ENCODE assay signal across 21 cellular contexts in genomic region chr10:119161680-119162079, GRCh38. TPM values are rescaled to one million over a fixed set of nuclear protein-coding genes. Genes with fewer than 3 reads are reported as not detected.
DNase-seq lines count a peak whose midpoint lies in the region; ATAC-seq, FAIRE-seq and TF ChIP-seq lines count a peak whose summit lies in the region.
"Had no signal": no experiment of that assay in that cellular context is flagged by ENCODE, and none has a peak within 500 bp of the region (broad histone marks: within the 10 kb centered on the region; RNA-seq: fewer than 3 reads in every experiment).

No MANE protein-coding gene starts in this region.

- no peaks in the 10 kb centered on the region for H3K9me3 ChIP-seq in CD8-positive, alpha-beta memory T cell (ENCODE audit: low read length)
- H3K9me3 ChIP-seq in parathyroid adenoma (ENCODE audit: control insufficient read depth, low read length) (no peaks in the 10 kb centered on the region), kidney (ENCODE audit: control insufficient read depth in 1 of 2, low read length in 2 of 2) (no peaks in the 10 kb centered on the region), tibial nerve (no peaks in the 10 kb centered on the region)
- H3K9me3 ChIP-seq: body of pancreas, ovary had no signal

- peaks cover 21 to 39% (median 23%) of the 10 kb centered on the region in 3 donors for H3K4me1 Mint-ChIP-seq in CD8-positive, alpha-beta memory T cell

- TF ChIP-seq CTCF in fibroblast of mammary gland (conservative IDR thresholded peaks at IDR 0.05; ENCODE audit: control insufficient read depth, insufficient read depth, low read depth, low read length) (peak; percentile 3), parathyroid adenoma (IDR thresholded peaks at IDR 0.05) (no peak), kidney (IDR thresholded peaks at IDR 0.05; ENCODE audit: borderline replicate concordance, extremely low read depth, insufficient read depth) (no peak), tibial nerve (IDR thresholded peaks at IDR 0.05) (no peak)

- H3K4me1 ChIP-seq in CD8-positive, alpha-beta memory T cell (ENCODE audit: insufficient read depth, low read length) = peaks cover 16% of the 10 kb centered on the region
- peaks cover 5% of the 10 kb centered on the region for H3K4me1 ChIP-seq in parathyroid adenoma
- peaks cover 6 to 15% of the 10 kb centered on the region in 2 donors for H3K4me1 ChIP-seq in kidney (ENCODE audit: control insufficient read depth in 1 of 2, insufficient read depth in 1 of 2, low read depth in 1 of 2, low read length in 2 of 2)
- H3K4me1 ChIP-seq in tibial nerve = peaks cover 0 to 24% (median 9%) of the 10 kb centered on the region in 4 donors

- no peak for DNase-seq in CD8-positive, alpha-beta memory T cell
- peak; percentile 11 for DNase-seq in RPMI7951 (ENCODE audit: low read depth)
- DNase-seq in fibroblast of mammary gland (ENCODE audit: low read depth) = peak; percentile 65
- DNase-seq in SIG-M5 treated with dmso at 0.1 percent for 504 hours (lab: John Stamatoyannopoulos, UW; ENCODE audit: unreplicated experiment) = no peak
- no peak for DNase-seq in kidney
- DNase-seq in tibial nerve (ENCODE audit: low spot score in 2 of 2) = no peak
- DNase-seq: activated CD4-positive, alpha-beta T cell treated with anti-CD3 and anti-CD28 coated beads for 1 hour; body of pancreas; effector memory CD8-positive, alpha-beta T cell; GDM1; NCI-H1694 treated with DMSO at 0.1 percent for 48 hours; stimulated activated CD4-positive, alpha-beta T cell treated with anti-CD3 and anti-CD28 coated beads, Interleukin-2, amount 100 ng/mL, for 48 hours had no signal

- H3K9me3 Mint-ChIP-seq in CD8-positive, alpha-beta memory T cell = no peaks in the 10 kb centered on the region
- H3K9me3 Mint-ChIP-seq: activated T-helper 1 cell treated with anti-CD3 and anti-CD28 coated beads, Interleukin-12 subunit alpha, Interleukin-12 subunit beta, Interleukin-2, Interleukin-4 antibody, amounts not matched to agents 30 ng/mL and 10 ng/mL and 1 ng/mL, durations not matched to agents 14 hours and 24 hours and 36 hours; effector memory CD8-positive, alpha-beta T cell; stimulated activated memory B cell treated with anti-CD40 and anti-IgM and Interleukin-4, amounts not matched to agents 10 μg/mL and 1 μg/mL and 100 μg/mL, for 72 hours had no signal

- H3K27me3 ChIP-seq in CD8-positive, alpha-beta memory T cell (ENCODE audit: insufficient read depth, low read length, poor library complexity, severe bottlenecking) = no peaks in the 10 kb centered on the region
- H3K27me3 ChIP-seq in parathyroid adenoma (ENCODE audit: control insufficient read depth, insufficient read depth, low read length) = no peaks in the 10 kb centered on the region
- no peaks in the 10 kb centered on the region for H3K27me3 ChIP-seq in tibial nerve
- H3K27me3 ChIP-seq: body of pancreas, ovary had no signal

- peaks cover 0 to 47% (median 4%) of the 10 kb centered on the region in 3 donors for H3K36me3 Mint-ChIP-seq in CD8-positive, alpha-beta memory T cell

- peaks cover 0 to 1% of the 10 kb centered on the region in 2 donors for H3K27me3 Mint-ChIP-seq in CD8-positive, alpha-beta memory T cell
- H3K27me3 Mint-ChIP-seq: effector memory CD8-positive, alpha-beta T cell; stimulated activated memory B cell treated with anti-CD40 and anti-IgM and Interleukin-4, amounts not matched to agents 10 μg/mL and 1 μg/mL and 100 μg/mL, for 72 hours had no signal

- no peak overlapping the region for H2AFZ ChIP-seq in parathyroid adenoma

- no peak overlapping the region for H3K4me3 ChIP-seq in CD8-positive, alpha-beta memory T cell (ENCODE audit: low read length)
- H3K4me3 ChIP-seq in fibroblast of mammary gland (ENCODE audit: control insufficient read depth, low read depth, low read length) (no peak overlapping the region), parathyroid adenoma (ENCODE audit: low read depth, low read length) (no peak overlapping the region), kidney (ENCODE audit: low read length in 2 of 2) (peak overlapping the region in 1 of 2 donors; percentile 22), tibial nerve (no peak overlapping the region)
- H3K4me3 ChIP-seq: body of pancreas, lung, ovary, SK-N-MC had no signal

- no peak for TF ChIP-seq POLR2A in tibial nerve (IDR thresholded peaks at IDR 0.05)

- no peak for ATAC-seq in HG03469 (IDR thresholded peaks at IDR 0.05; ENCODE audit: unreplicated experiment)
- ATAC-seq: body of pancreas; effector memory CD8-positive, alpha-beta T cell; HepG2; stimulated activated memory B cell treated with anti-CD40 and anti-IgM and Interleukin-4, amounts not matched to agents 10 μg/mL and 1 μg/mL and 100 μg/mL, for 72 hours had no signal

- 59 to 65% methylated on average over 6 of the region's 6 CpGs for WGBS in tibial nerve, 2 donors

- intact Hi-C loops in kidney (cut with DNase I) = no loop called here

- H3K27ac ChIP-seq in CD8-positive, alpha-beta memory T cell (ENCODE audit: low read depth, low read length) = peak overlapping the region; percentile 35
- no peak overlapping the region for H3K27ac ChIP-seq in parathyroid adenoma
- H3K27ac ChIP-seq in kidney (ENCODE audit: low read depth in 2 of 2, low read length in 2 of 2) = peak overlapping the region in 1 of 2 donors; percentile 43
- no peak overlapping the region for H3K27ac ChIP-seq in tibial nerve
- H3K27ac ChIP-seq: C4-2B, ovary, SK-N-MC had no signal

- CTCF ChIA-PET in CD8-positive, alpha-beta memory T cell (lab: Charles Lee) = interaction anchor here (1.2 kb wide), 1 partner anchor 28 kb away, joined by 4 read pairs; no protein-coding TSS in a partner anchor

- H3K36me3 ChIP-seq in CD8-positive, alpha-beta memory T cell (ENCODE audit: insufficient read depth, low read length) = peaks cover under 1% of the 10 kb centered on the region
- H3K36me3 ChIP-seq in parathyroid adenoma (ENCODE audit: control insufficient read depth, insufficient read depth, low read length) (no peaks in the 10 kb centered on the region), kidney (ENCODE audit: control insufficient read depth in 1 of 2, insufficient read depth in 2 of 2, low read length in 2 of 2) (peaks cover 10 to 11% of the 10 kb centered on the region in 2 donors), tibial nerve (peaks cover 0 to 50% (median 0%) of the 10 kb centered on the region in 3 donors)
- H3K36me3 ChIP-seq: ovary had no signal

- no peak overlapping the region for H3K9ac ChIP-seq in parathyroid adenoma
- H3K9ac ChIP-seq in kidney (ENCODE audit: low read length in 2 of 2) = no peak overlapping the region

- H3K79me2 ChIP-seq in parathyroid adenoma = no peaks in the 10 kb centered on the region

- peak overlapping the region in 1 of 7 donors; percentile 44 for H3K4me3 Mint-ChIP-seq in CD8-positive, alpha-beta memory T cell
- H3K4me3 Mint-ChIP-seq: activated T-helper 1 cell treated with anti-CD3 and anti-CD28 coated beads, Interleukin-12 subunit alpha, Interleukin-12 subunit beta, Interleukin-2, Interleukin-4 antibody, amounts not matched to agents 30 ng/mL and 10 ng/mL and 1 ng/mL, durations not matched to agents 14 hours and 24 hours and 36 hours; effector memory CD8-positive, alpha-beta T cell; stimulated activated memory B cell treated with anti-CD40 and anti-IgM and Interleukin-4, amounts not matched to agents 10 μg/mL and 1 μg/mL and 100 μg/mL, for 72 hours had no signal

- no peak for FAIRE-seq in kidney (lab: Jason Lieb, UNC)
- FAIRE-seq: HepG2 had no signal

- TF ChIP-seq EP300 in tibial nerve (IDR thresholded peaks at IDR 0.05) = no peak

- peak overlapping the region; percentile 57 for H3K4me2 ChIP-seq in parathyroid adenoma (ENCODE audit: low read length)

- POLR2A ChIA-PET in CD8-positive, alpha-beta memory T cell (lab: Charles Lee) = no interaction called here

- peak overlapping the region in 1 of 8 donors; percentile 33 for H3K27ac Mint-ChIP-seq in CD8-positive, alpha-beta memory T cell
- H3K27ac Mint-ChIP-seq: activated T-helper 1 cell treated with anti-CD3 and anti-CD28 coated beads, Interleukin-12 subunit alpha, Interleukin-12 subunit beta, Interleukin-2, Interleukin-4 antibody, amounts not matched to agents 30 ng/mL and 10 ng/mL and 1 ng/mL, durations not matched to agents 14 hours and 24 hours and 36 hours; stimulated activated memory B cell treated with anti-CD40 and anti-IgM and Interleukin-4, amounts not matched to agents 10 μg/mL and 1 μg/mL and 100 μg/mL, for 72 hours had no signal

RNA-seq across cellular contexts. Expression of gene SFXN4, which starts 3.8 kb away (rescaled TPM):
- total RNA-seq in CD8-positive, alpha-beta memory T cell = 10 to 100 TPM; 48.2 to 52.3 TPM
- 18.6 TPM for polyA plus RNA-seq in CD8-positive, alpha-beta memory T cell
- total RNA-seq in RPMI7951 (2014; rRNA removed; shearing (Covaris generic)) = 12.0 and 26.6 TPM in 2 replicates
- total RNA-seq in kidney (21.9 TPM), tibial nerve (100 to 1,000 TPM in 1 of 4 donors, 10 to 100 TPM in 3; 12.7 to 301 (median 19.1) TPM)
- polyA plus RNA-seq in kidney (ENCODE audit: insufficient read depth, low read depth, low replicate concordance) = 59.7 TPM

RNA-seq across cellular contexts. Expression of gene PRDX3, which starts 16.9 kb away (rescaled TPM):
- total RNA-seq in CD8-positive, alpha-beta memory T cell = 100 to 1,000 TPM; 203 to 207 TPM
- 83.3 TPM for polyA plus RNA-seq in CD8-positive, alpha-beta memory T cell
- total RNA-seq in RPMI7951 (2014; rRNA removed; shearing (Covaris generic)) = 269 and 294 TPM in 2 replicates
- total RNA-seq in kidney = 118 TPM
- polyA plus RNA-seq in kidney (ENCODE audit: insufficient read depth, low read depth, low replicate concordance) = 294 TPM
- total RNA-seq in tibial nerve = 10 to 100 TPM; 79.5 to 93.3 (median 84.2) TPM

RNA-seq across cellular contexts. Expression of gene GRK5, which starts 45.7 kb away (rescaled TPM):
- 10 to 100 TPM; 13.6 to 13.8 TPM for total RNA-seq in CD8-positive, alpha-beta memory T cell
- polyA plus RNA-seq in CD8-positive, alpha-beta memory T cell = 7.7 TPM
- 2.7 and 2.9 TPM in 2 replicates for total RNA-seq in RPMI7951 (2014; rRNA removed; shearing (Covaris generic))
- 18.7 TPM for total RNA-seq in kidney
- polyA plus RNA-seq in kidney (ENCODE audit: insufficient read depth, low read depth, low replicate concordance) = 7.3 TPM
- 10 to 100 TPM; 43.5 to 61.7 (median 48.9) TPM for total RNA-seq in tibial nerve

RNA-seq across cellular contexts. Expression of gene DENND10, which starts 57.8 kb away (rescaled TPM):
- 10 to 100 TPM; 23.8 to 24.8 TPM for total RNA-seq in CD8-positive, alpha-beta memory T cell
- polyA plus RNA-seq in CD8-positive, alpha-beta memory T cell = 51.0 TPM
- 36.3 and 37.9 TPM in 2 replicates for total RNA-seq in RPMI7951 (2014; rRNA removed; shearing (Covaris generic))
- total RNA-seq in kidney (31.6 TPM), tibial nerve (10 to 100 TPM; 23.3 to 51.0 (median 43.4) TPM)
- 31.7 TPM for polyA plus RNA-seq in kidney (ENCODE audit: insufficient read depth, low read depth, low replicate concordance)

Comparison
In these comparisons a context has a peak if more than half of its experiments do, and no peak if none do; other contexts are left out.
1. DNase-seq: peak in RPMI7951 (single experiment) and fibroblast of mammary gland (single experiment); none in CD8-positive, alpha-beta memory T cell (0 of 5), SIG-M5 treated with dmso at 0.1 percent for 504 hours (single experiment), kidney (single experiment) and tibial nerve (0 of 2).